Comparison of ENCODE assay signal across 12 cellular contexts in the genomic region with DNA sequence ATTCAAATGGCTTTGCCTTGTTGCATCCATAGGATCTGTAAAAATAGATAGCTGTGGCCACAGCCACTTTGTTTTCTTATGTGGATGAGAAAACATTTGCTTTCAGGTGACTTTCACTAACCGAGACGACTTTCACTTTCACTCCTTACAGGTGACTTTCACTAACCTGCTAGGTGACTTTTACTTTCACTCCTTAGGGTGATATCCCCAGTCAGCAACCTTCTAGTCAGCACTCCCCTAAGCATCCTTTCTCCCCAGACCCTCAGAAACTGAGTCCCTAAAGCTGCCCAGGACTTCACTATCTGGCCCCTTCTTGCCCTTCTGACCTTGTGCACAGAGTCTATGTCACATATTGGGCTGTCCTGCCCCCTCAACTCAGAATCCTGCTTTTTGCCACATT.
DNase-seq lines count a peak whose midpoint lies in the region; ATAC-seq and TF ChIP-seq lines count a peak whose summit lies in the region.
"Had no signal": no experiment of that assay in that cellular context is flagged by ENCODE, and none has a peak within 500 bp of the region (broad histone marks: within the 10 kb centered on the region; RNA-seq: fewer than 3 reads in every experiment).

No MANE protein-coding gene starts in this region.

- TF ChIP-seq CTCF in GM10266 (IDR thresholded peaks at IDR 0.05; ENCODE audit: control insufficient read depth, insufficient read depth, low read depth, missing control alignments): no peak

- no peaks in the 10 kb centered on the region for H3K36me3 ChIP-seq in iPS DF 6.9 (ENCODE audit: control insufficient read depth, insufficient read depth, low read length)
- H3K36me3 ChIP-seq: upper lobe of left lung had no signal

- H3K9me3 ChIP-seq in iPS DF 6.9 (ENCODE audit: control insufficient read depth, insufficient read depth, low read length): no peaks in the 10 kb centered on the region
- H3K9me3 ChIP-seq: upper lobe of left lung had no signal

- ATAC-seq in GM21367 (IDR thresholded peaks at IDR 0.05; ENCODE audit: unreplicated experiment): peak; percentile 74
- ATAC-seq in HG03571 (IDR thresholded peaks at IDR 0.05; ENCODE audit: unreplicated experiment): peak; percentile 79

- WGBS in iPS DF 6.9 (ENCODE audit: insufficient coverage, insufficient read length): no CpG with 5 or more reads among the region's 2 CpGs

- no peaks in the 10 kb centered on the region for H3K27me3 ChIP-seq in iPS DF 6.9 (ENCODE audit: control insufficient read depth, insufficient read depth, low read length)
- H3K27me3 ChIP-seq: upper lobe of left lung had no signal

- peak; percentile 4 for DNase-seq in GM10266 (ENCODE audit: extremely low spot score)
- peak; percentile 1 for DNase-seq in iPS DF 6.9 (ENCODE audit: low read depth, low spot score)
- DNase-seq in SKM-1 (lab: John Stamatoyannopoulos, UW; ENCODE audit: unreplicated experiment): no peak
- no peak for DNase-seq in caudate nucleus (lab: John Stamatoyannopoulos, UW)
- no peak for DNase-seq in anterior cingulate cortex (lab: John Stamatoyannopoulos, UW)
- no peak for DNase-seq in SIG-M5 treated with dmso at 0.1 percent for 504 hours (lab: John Stamatoyannopoulos, UW; ENCODE audit: unreplicated experiment)
- DNase-seq: activated CD4-positive, alpha-beta T cell treated with anti-CD3 and anti-CD28 coated beads for 1 hour; dermis blood vessel endothelial cell; NCI-H524 treated with DMSO at 0.1 percent for 48 hours; upper lobe of left lung had no signal

- no peak overlapping the region for H3K4me3 ChIP-seq in iPS DF 6.9 (ENCODE audit: low read length)

- no peaks in the 10 kb centered on the region for H3K4me1 ChIP-seq in iPS DF 6.9 (ENCODE audit: control insufficient read depth, insufficient read depth, low read length)
- H3K4me1 ChIP-seq: upper lobe of left lung had no signal

- H3K27ac ChIP-seq in iPS DF 6.9 (ENCODE audit: low read length) (no peak overlapping the region), caudate nucleus (ENCODE audit: low read depth, low read length) (no peak overlapping the region)
- H3K27ac ChIP-seq: upper lobe of left lung had no signal

Comparison
In these comparisons a context has a peak if more than half of its experiments do, and no peak if none do; other contexts are left out.
1. DNase-seq: peak in GM10266 (single experiment) and iPS DF 6.9 (single experiment); none in SKM-1 (single experiment), caudate nucleus (0 of 61), anterior cingulate cortex (0 of 58) and SIG-M5 treated with dmso at 0.1 percent for 504 hours (single experiment).